10 cellular contexts compared by ENCODE assay signal in the genomic region with DNA sequence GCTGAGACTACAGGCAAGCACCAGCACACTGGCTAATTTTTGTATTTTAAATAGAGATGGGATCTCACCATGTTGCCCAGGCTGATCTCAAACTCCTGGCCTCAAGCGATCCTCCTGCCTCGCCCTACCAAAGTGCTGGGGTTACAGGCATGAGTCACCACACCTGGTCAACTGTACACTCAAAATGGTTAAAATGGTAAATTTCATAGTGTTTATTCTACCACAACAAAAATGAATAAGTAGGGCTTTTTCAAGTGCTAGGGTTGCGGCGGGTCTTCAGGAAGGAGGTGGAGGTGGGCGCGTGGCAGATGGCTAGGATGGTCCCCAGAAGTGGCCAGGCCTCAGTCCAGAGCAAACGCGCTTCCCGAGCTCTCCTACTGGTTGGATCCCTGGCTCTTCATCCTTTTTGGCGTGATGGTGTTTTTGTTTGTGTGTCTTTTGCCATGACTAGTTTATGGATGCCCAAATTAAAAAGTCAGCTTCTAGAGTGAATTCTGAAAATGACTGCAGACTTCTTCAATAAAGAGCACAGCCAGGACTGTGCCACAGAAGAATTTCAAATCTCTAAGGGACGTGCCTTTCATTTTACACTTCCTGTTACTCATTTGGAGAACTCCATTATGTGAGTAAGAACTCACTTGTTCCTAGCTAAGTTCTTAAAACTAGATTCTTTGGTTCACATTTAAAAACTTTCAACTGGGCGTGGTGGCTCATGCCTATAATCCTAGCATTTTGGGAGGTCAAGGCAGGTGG.
DNase-seq lines count a peak whose midpoint lies in the region; ATAC-seq, FAIRE-seq and TF ChIP-seq lines count a peak whose summit lies in the region.
"Had no signal": no experiment of that assay in that cellular context is flagged by ENCODE, and none has a peak within 500 bp of the region (broad histone marks: within the 10 kb centered on the region; RNA-seq: fewer than 3 reads in every experiment).

No MANE protein-coding gene starts in this region.

- H3K27me3 Mint-ChIP-seq in WTC11 (ENCODE audit: low read depth), result no peaks in the 10 kb centered on the region; the same call in 1 of the 2 replicates
- H3K27me3 Mint-ChIP-seq in activated CD4-positive, alpha-beta memory T cell treated with anti-CD3 and anti-CD28 coated beads, Interleukin-2, amount 10 ng/mL, durations not matched to agents 7 days and 5 days, result peaks cover 2% of the 10 kb centered on the region

- H3K4me3 ChIP-seq in small intestine (ENCODE audit: low read depth in 1 of 2, low read length in 2 of 2) (no peak overlapping the region), WERI-Rb-1 (ENCODE audit: low read depth, low read length) (no peak overlapping the region)
- H3K4me3 ChIP-seq: K562 had no signal

- peak; percentile 94 for ATAC-seq in GM19043 (IDR thresholded peaks at IDR 0.05; ENCODE audit: low read depth, unreplicated experiment)
- ATAC-seq in HG02759 (IDR thresholded peaks at IDR 0.05; ENCODE audit: unreplicated experiment), result peak; percentile 94
- ATAC-seq in HG03558 (IDR thresholded peaks at IDR 0.05; ENCODE audit: extremely low read depth, unreplicated experiment), result peak; percentile 95
- ATAC-seq in WTC11, result no peak
- ATAC-seq: K562 had no signal

- no peak overlapping the region for H3K27ac ChIP-seq in small intestine (ENCODE audit: low read depth in 1 of 2, low read length in 1 of 2)
- H3K27ac ChIP-seq in WERI-Rb-1, result no peak overlapping the region

- FAIRE-seq in small intestine (lab: Jason Lieb, UNC), result no peak
- FAIRE-seq: K562 had no signal

- H3K9me3 ChIP-seq in small intestine (ENCODE audit: control insufficient read depth, low read depth), result no peaks in the 10 kb centered on the region
- H3K9me3 ChIP-seq in WERI-Rb-1 (ENCODE audit: severe bottlenecking), result peaks cover 6% of the 10 kb centered on the region

- DNase-seq in ELR (ENCODE audit: low read depth), result peak; percentile 10
- DNase-seq in small intestine, result no peak
- DNase-seq in WTC11 (ENCODE audit: low spot score), result no peak
- DNase-seq in activated CD4-positive, alpha-beta memory T cell treated with anti-CD3 and anti-CD28 coated beads, Interleukin-2, amount 10 ng/mL, durations not matched to agents 7 days and 5 days, result no peak
- no peak for DNase-seq in WERI-Rb-1
- DNase-seq: C1 segment of cervical spinal cord had no signal

- H3K36me3 Mint-ChIP-seq in WTC11, result peaks cover 7% of the 10 kb centered on the region
- no peaks in the 10 kb centered on the region for H3K36me3 Mint-ChIP-seq in activated CD4-positive, alpha-beta memory T cell treated with anti-CD3 and anti-CD28 coated beads, Interleukin-2, amount 10 ng/mL, durations not matched to agents 7 days and 5 days (ENCODE audit: low read depth)

- H3K36me3 ChIP-seq in small intestine (ENCODE audit: control insufficient read depth in 2 of 2, insufficient read depth in 2 of 2, low read length in 2 of 2) (no peaks in the 10 kb centered on the region), WERI-Rb-1 (no peaks in the 10 kb centered on the region)

- H3K4me3 Mint-ChIP-seq in WTC11, result no peak overlapping the region
- no peak overlapping the region for H3K4me3 Mint-ChIP-seq in activated CD4-positive, alpha-beta memory T cell treated with anti-CD3 and anti-CD28 coated beads, Interleukin-2, amount 10 ng/mL, durations not matched to agents 7 days and 5 days

- WGBS in small intestine, 3 donors, result 78 to 84% (median 79%) methylated on average over 12 of the region's 12 CpGs

- no peak overlapping the region for H3K27ac Mint-ChIP-seq in WTC11
- H3K27ac Mint-ChIP-seq in activated CD4-positive, alpha-beta memory T cell treated with anti-CD3 and anti-CD28 coated beads, Interleukin-2, amount 10 ng/mL, durations not matched to agents 7 days and 5 days, result no peak overlapping the region

- POLR2A ChIA-PET in WTC11 (lab: Charles Lee), result no interaction called here
- POLR2A ChIA-PET in activated CD4-positive, alpha-beta memory T cell treated with anti-CD3 and anti-CD28 coated beads, Interleukin-2, amount 10 ng/mL, durations not matched to agents 7 days and 5 days (lab: Charles Lee), result no interaction called here

- CTCF ChIA-PET in WTC11 (lab: Charles Lee), result interaction anchor here (1.5 kb wide), 1 partner anchor 41 kb away, joined by 3 read pairs; no protein-coding TSS in a partner anchor
- CTCF ChIA-PET in activated CD4-positive, alpha-beta memory T cell treated with anti-CD3 and anti-CD28 coated beads, Interleukin-2, amount 10 ng/mL, durations not matched to agents 7 days and 5 days (lab: Charles Lee), result no interaction called here

- no peak for TF ChIP-seq CTCF in WTC11 (IDR thresholded peaks at IDR 0.05)
- no peak for TF ChIP-seq CTCF in WERI-Rb-1 (IDR thresholded peaks at IDR 0.05; ENCODE audit: low read depth, low read length)

- no peaks in the 10 kb centered on the region for H3K4me1 ChIP-seq in small intestine (ENCODE audit: control insufficient read depth in 2 of 2, insufficient read depth in 1 of 2, low read depth in 1 of 2, low read length in 1 of 2)

- no peaks in the 10 kb centered on the region for H3K4me1 Mint-ChIP-seq in WTC11
- H3K4me1 Mint-ChIP-seq in activated CD4-positive, alpha-beta memory T cell treated with anti-CD3 and anti-CD28 coated beads, Interleukin-2, amount 10 ng/mL, durations not matched to agents 7 days and 5 days, result peaks cover 7% of the 10 kb centered on the region

- H3K27me3 ChIP-seq in small intestine (ENCODE audit: control insufficient read depth in 2 of 2, insufficient read depth in 2 of 2, low read length in 2 of 2), result no peaks in the 10 kb centered on the region
- no peaks in the 10 kb centered on the region for H3K27me3 ChIP-seq in WERI-Rb-1 (ENCODE audit: insufficient read depth, low read depth, severe bottlenecking)

- H3K9me3 Mint-ChIP-seq in WTC11, result peaks cover 17% of the 10 kb centered on the region
- H3K9me3 Mint-ChIP-seq in activated CD4-positive, alpha-beta memory T cell treated with anti-CD3 and anti-CD28 coated beads, Interleukin-2, amount 10 ng/mL, durations not matched to agents 7 days and 5 days, result peaks cover 18% of the 10 kb centered on the region

TF ChIP-seq in WTC11, 78 proteins besides CTCF, POLR2A, EP300 and RAD21 (continues in another document):
- TF ChIP-seq, protein P1, sequence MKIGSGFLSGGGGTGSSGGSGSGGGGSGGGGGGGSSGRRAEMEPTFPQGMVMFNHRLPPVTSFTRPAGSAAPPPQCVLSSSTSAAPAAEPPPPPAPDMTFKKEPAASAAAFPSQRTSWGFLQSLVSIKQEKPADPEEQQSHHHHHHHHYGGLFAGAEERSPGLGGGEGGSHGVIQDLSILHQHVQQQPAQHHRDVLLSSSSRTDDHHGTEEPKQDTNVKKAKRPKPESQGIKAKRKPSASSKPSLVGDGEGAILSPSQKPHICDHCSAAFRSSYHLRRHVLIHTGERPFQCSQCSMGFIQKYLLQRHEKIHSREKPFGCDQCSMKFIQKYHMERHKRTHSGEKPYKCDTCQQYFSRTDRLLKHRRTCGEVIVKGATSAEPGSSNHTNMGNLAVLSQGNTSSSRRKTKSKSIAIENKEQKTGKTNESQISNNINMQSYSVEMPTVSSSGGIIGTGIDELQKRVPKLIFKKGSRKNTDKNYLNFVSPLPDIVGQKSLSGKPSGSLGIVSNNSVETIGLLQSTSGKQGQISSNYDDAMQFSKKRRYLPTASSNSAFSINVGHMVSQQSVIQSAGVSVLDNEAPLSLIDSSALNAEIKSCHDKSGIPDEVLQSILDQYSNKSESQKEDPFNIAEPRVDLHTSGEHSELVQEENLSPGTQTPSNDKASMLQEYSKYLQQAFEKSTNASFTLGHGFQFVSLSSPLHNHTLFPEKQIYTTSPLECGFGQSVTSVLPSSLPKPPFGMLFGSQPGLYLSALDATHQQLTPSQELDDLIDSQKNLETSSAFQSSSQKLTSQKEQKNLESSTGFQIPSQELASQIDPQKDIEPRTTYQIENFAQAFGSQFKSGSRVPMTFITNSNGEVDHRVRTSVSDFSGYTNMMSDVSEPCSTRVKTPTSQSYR (CRISPR knock-in tag; IDR thresholded peaks at IDR 0.05), result no peak
- no peak for TF ChIP-seq ZNF396 (CRISPR knock-in tag; IDR thresholded peaks at IDR 0.05; ENCODE audit: borderline replicate concordance)
- TF ChIP-seq, protein P2, sequence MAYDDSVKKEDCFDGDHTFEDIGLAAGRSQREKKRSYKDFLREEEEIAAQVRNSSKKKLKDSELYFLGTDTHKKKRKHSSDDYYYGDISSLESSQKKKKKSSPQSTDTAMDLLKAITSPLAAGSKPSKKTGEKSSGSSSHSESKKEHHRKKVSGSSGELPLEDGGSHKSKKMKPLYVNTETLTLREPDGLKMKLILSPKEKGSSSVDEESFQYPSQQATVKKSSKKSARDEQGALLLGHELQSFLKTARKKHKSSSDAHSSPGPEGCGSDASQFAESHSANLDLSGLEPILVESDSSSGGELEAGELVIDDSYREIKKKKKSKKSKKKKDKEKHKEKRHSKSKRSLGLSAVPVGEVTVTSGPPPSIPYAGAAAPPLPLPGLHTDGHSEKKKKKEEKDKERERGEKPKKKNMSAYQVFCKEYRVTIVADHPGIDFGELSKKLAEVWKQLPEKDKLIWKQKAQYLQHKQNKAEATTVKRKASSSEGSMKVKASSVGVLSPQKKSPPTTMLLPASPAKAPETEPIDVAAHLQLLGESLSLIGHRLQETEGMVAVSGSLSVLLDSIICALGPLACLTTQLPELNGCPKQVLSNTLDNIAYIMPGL (CRISPR knock-in tag; IDR thresholded peaks at IDR 0.05), result no peak
- TF ChIP-seq, protein P3, sequence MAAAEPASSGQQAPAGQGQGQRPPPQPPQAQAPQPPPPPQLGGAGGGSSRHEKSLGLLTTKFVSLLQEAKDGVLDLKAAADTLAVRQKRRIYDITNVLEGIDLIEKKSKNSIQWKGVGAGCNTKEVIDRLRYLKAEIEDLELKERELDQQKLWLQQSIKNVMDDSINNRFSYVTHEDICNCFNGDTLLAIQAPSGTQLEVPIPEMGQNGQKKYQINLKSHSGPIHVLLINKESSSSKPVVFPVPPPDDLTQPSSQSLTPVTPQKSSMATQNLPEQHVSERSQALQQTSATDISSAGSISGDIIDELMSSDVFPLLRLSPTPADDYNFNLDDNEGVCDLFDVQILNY (CRISPR knock-in tag; IDR thresholded peaks at IDR 0.05), result no peak
- TF ChIP-seq, protein P4, sequence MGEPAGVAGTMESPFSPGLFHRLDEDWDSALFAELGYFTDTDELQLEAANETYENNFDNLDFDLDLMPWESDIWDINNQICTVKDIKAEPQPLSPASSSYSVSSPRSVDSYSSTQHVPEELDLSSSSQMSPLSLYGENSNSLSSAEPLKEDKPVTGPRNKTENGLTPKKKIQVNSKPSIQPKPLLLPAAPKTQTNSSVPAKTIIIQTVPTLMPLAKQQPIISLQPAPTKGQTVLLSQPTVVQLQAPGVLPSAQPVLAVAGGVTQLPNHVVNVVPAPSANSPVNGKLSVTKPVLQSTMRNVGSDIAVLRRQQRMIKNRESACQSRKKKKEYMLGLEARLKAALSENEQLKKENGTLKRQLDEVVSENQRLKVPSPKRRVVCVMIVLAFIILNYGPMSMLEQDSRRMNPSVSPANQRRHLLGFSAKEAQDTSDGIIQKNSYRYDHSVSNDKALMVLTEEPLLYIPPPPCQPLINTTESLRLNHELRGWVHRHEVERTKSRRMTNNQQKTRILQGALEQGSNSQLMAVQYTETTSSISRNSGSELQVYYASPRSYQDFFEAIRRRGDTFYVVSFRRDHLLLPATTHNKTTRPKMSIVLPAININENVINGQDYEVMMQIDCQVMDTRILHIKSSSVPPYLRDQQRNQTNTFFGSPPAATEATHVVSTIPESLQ (CRISPR knock-in tag; IDR thresholded peaks at IDR 0.05), result no peak
- no peak for TF ChIP-seq MXD4 (CRISPR knock-in tag; IDR thresholded peaks at IDR 0.05; ENCODE audit: borderline replicate concordance)
